9 cellular contexts compared by ENCODE assay signal in genomic region chr10:102643346-102644065, GRCh38. TPM values are rescaled to one million over a fixed set of nuclear protein-coding genes. Genes with fewer than 3 reads are reported as not detected.
DNase-seq lines count a peak whose midpoint lies in the region; ATAC-seq, FAIRE-seq and TF ChIP-seq lines count a peak whose summit lies in the region.
"Had no signal": no experiment of that assay in that cellular context is flagged by ENCODE, and none has a peak within 500 bp of the region (broad histone marks: within the 10 kb centered on the region; RNA-seq: fewer than 3 reads in every experiment).

No MANE protein-coding gene starts in this region.

- no peaks in the 10 kb centered on the region for H3K27me3 Mint-ChIP-seq in astrocyte (ENCODE audit: low read depth, unreplicated experiment)

- H3K79me2 ChIP-seq in astrocyte (ENCODE audit: insufficient read depth, low read length), result peaks cover 46% of the 10 kb centered on the region

- peak; percentile 5 to 28 for ATAC-seq in right cardiac atrium
- ATAC-seq in GM21423 (IDR thresholded peaks at IDR 0.05; ENCODE audit: unreplicated experiment), result no peak
- no peak for ATAC-seq in HG03175 (IDR thresholded peaks at IDR 0.05; ENCODE audit: unreplicated experiment)

- intact Hi-C loops in right cardiac atrium (cut with DNase I) (no loop called here), posterior cingulate gyrus (cut with DNase I) (loop anchor here (2.0 to 5.0 kb wide), 2 partner anchors 71 to 141 kb away; partner anchors contain the start of genes ACTR1A, ARL3, SFXN2 and SUFU)

- H3K4me1 Mint-ChIP-seq in astrocyte (ENCODE audit: low read depth, unreplicated experiment), result peaks cover 18% of the 10 kb centered on the region

- H3K27me3 ChIP-seq in astrocyte (ENCODE audit: insufficient read depth, low read length), result no peaks in the 10 kb centered on the region
- H3K27me3 ChIP-seq in right cardiac atrium (ENCODE audit: control insufficient read depth, insufficient read depth), result no peaks in the 10 kb centered on the region

- FAIRE-seq in astrocyte (lab: Jason Lieb, UNC), result no peak
- FAIRE-seq: endometrium had no signal

- no peaks in the 10 kb centered on the region for H3K9me3 Mint-ChIP-seq in astrocyte (ENCODE audit: unreplicated experiment)

- TF ChIP-seq CTCF in astrocyte (IDR thresholded peaks at IDR 0.05; ENCODE audit: insufficient read depth, low read depth, low read length), result no peak

- no peaks in the 10 kb centered on the region for H3K9me3 ChIP-seq in astrocyte (ENCODE audit: insufficient read depth, low read depth, low read length)
- H3K9me3 ChIP-seq in right cardiac atrium (ENCODE audit: control insufficient read depth, low read length), result no peaks in the 10 kb centered on the region

- H3K4me3 Mint-ChIP-seq in astrocyte (ENCODE audit: unreplicated experiment), result peak overlapping the region; percentile 90

- H3K27ac ChIP-seq in astrocyte (ENCODE audit: low read depth, low read length) (peak overlapping the region; percentile 93), right cardiac atrium (ENCODE audit: low read length) (peak overlapping the region; percentile 98)

- no peak overlapping the region for H2AFZ ChIP-seq in astrocyte (ENCODE audit: low read depth, low read length)

- WGBS in right cardiac atrium, result under 1% methylated on average over 76 of the region's 76 CpGs

- H3K27ac Mint-ChIP-seq in astrocyte (ENCODE audit: unreplicated experiment), result no peak overlapping the region

- peaks cover 30% of the 10 kb centered on the region for H3K4me1 ChIP-seq in astrocyte (ENCODE audit: insufficient read depth, low read length)
- H3K4me1 ChIP-seq in right cardiac atrium (ENCODE audit: control insufficient read depth, insufficient read depth, low read length), result peaks cover 13% of the 10 kb centered on the region

- H3K4me2 ChIP-seq in astrocyte (ENCODE audit: low read length), result peak overlapping the region; percentile 93

- H3K36me3 Mint-ChIP-seq in astrocyte (ENCODE audit: low read depth, unreplicated experiment), result peaks cover 4% of the 10 kb centered on the region

- peak overlapping the region; percentile 68 for H3K4me3 ChIP-seq in Jurkat, Clone E6-1 (ENCODE audit: low read length)
- H3K4me3 ChIP-seq in astrocyte (ENCODE audit: insufficient read depth, low read depth, low read length), result peak overlapping the region; percentile 86
- H3K4me3 ChIP-seq in right cardiac atrium (ENCODE audit: low read length), result peak overlapping the region; percentile 93

- DNase-seq in ELF-1 (ENCODE audit: low read depth, low spot score), result peak; percentile 79
- DNase-seq in Jurkat, Clone E6-1 (ENCODE audit: low read depth, low spot score), result no peak
- DNase-seq in SK-N-DZ (ENCODE audit: low spot score), result peak; percentile 68
- DNase-seq in astrocyte (ENCODE audit: low read depth), result peak; percentile 59
- DNase-seq in right cardiac atrium, result peak; percentile 74 to 89 (median 89)
- DNase-seq in posterior cingulate gyrus, result peak; percentile 47 to 93 (median 59)

- H4K20me1 ChIP-seq in astrocyte (ENCODE audit: insufficient read depth, low read length), result peaks cover 41% of the 10 kb centered on the region

- H3K36me3 ChIP-seq in astrocyte (ENCODE audit: insufficient read depth, low read length), result no peaks in the 10 kb centered on the region

- H3K9ac ChIP-seq in astrocyte (ENCODE audit: low read length), result peak overlapping the region; percentile 90

RNA-seq across cellular contexts. Expression of gene TRIM8, which starts 0.8 kb away (rescaled TPM):
- 42.6 TPM for polyA plus RNA-seq in Jurkat, Clone E6-1 (2012; ENCODE audit: insufficient read depth, insufficient read length)
- polyA plus RNA-seq in SK-N-DZ (2014; cell fraction: cytosol; rRNA removed), result 32.2 and 35.3 TPM in 2 replicates
- 24.5 and 41.7 TPM in 2 replicates for polyA plus RNA-seq in SK-N-DZ (2014; cell fraction: nucleus; rRNA removed)
- 103 and 117 TPM in 2 replicates for total RNA-seq in astrocyte
- total RNA-seq in right cardiac atrium, result 100 to 1,000 TPM; 104 to 120 (median 109) TPM
- polyA plus RNA-seq in right cardiac atrium, result 71.4 TPM

Comparison
In these comparisons a context has a peak if more than half of its experiments do, and no peak if none do; other contexts are left out.
1. ATAC-seq: peak in right cardiac atrium (2 of 2); none in GM21423 (single experiment) and HG03175 (single experiment).
2. Peak in every context shown above with its lines, with median percentiles within 50 percentile points of each other: H3K4me3 ChIP-seq.